ENCODE assay signal across 1 cellular context in genomic region chr14:34665785-34666425, GRCh38.
TF ChIP-seq lines count a peak whose summit lies in the region.

No MANE protein-coding gene starts in this region.

TF ChIP-seq in HepG2, 621 proteins besides CTCF, POLR2A, EP300 and RAD21:
- TF ChIP-seq MAFF (IDR thresholded peaks at IDR 0.05; ENCODE audit: low read depth, low read length) = peak; percentile 74
- no peak for TF ChIP-seq PLRG1 (conservative IDR thresholded peaks at IDR 0.05)
- TF ChIP-seq MAFK (conservative IDR thresholded peaks at IDR 0.05 in 1 of 2, IDR thresholded peaks at IDR 0.05 in 1 of 2; ENCODE audit: low read length in 2 of 2) = peak; percentile 76 to 82
- no peak for TF ChIP-seq HOXA5 (CRISPR knock-in tag; IDR thresholded peaks at IDR 0.05)
- no peak for TF ChIP-seq ZNF879 (CRISPR knock-in tag; IDR thresholded peaks at IDR 0.05)
